ENCODE assay signal across 8 cellular contexts in the genomic region with DNA sequence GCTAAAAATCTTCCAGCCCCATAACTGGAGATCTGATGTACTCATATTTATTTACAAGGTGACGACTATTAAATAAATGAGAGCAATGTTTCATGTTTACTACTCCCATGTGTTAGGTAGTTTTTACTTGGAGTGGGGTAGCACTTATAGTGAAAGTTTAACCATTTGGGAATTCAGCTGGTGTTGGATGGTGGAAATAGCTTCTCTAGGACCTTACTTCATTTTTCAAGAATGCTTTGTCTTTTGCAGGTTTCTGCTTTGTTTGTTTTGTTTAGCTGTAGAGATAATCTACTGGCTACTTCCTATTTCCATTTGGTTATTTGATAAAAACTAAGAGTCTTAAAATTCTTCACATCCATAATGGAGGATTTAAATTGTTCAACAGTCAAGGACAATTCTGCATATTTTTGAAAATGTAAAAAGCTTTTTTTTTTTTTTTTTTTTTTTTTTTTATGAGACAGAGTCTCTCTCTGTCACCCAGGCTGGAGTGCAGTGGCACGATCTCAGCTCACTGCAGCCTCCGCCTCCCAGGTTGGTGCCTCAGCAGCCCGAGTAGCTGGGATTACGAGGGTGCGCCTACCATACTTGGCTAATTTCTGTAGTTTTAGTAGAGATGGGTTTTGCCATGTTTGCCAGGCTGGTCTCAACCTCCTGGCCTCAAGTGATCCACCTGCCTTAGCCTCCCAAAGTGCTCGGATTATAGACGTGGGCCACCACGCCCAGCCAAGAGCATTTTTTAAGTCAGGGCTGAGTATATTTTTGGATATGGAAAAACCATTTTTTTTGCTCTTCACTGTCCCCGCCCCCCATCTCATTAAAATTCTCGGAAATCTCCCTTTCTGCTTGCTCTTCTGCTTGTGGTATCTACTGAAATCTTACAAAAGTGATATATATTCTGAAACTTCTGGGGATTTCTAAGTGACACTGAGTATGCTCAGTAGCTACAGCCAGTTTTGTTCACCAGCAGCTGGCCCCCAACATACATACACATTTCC. TPM values are rescaled to one million over a fixed set of nuclear protein-coding genes. Genes with fewer than 3 reads are reported as not detected.
DNase-seq lines count a peak whose midpoint lies in the region; ATAC-seq and TF ChIP-seq lines count a peak whose summit lies in the region.

No MANE protein-coding gene starts in this region.

- H4K20me1 ChIP-seq in H9 (ENCODE audit: control insufficient read depth, insufficient read depth, insufficient read length): no peaks in the 10 kb centered on the region
- no peaks in the 10 kb centered on the region for H4K20me1 ChIP-seq in PC-9 (ENCODE audit: insufficient read depth)

- H3K4ac ChIP-seq in H9 (ENCODE audit: low read depth, low read length): no peak overlapping the region

- no peaks in the 10 kb centered on the region for H3K79me2 ChIP-seq in H9 (ENCODE audit: insufficient read depth, low read length)
- H3K79me2 ChIP-seq in PC-9 (ENCODE audit: low read depth): no peaks in the 10 kb centered on the region

- H4K91ac ChIP-seq in H9 (ENCODE audit: insufficient read length, low read depth, low read length): no peak overlapping the region

- H2BK5ac ChIP-seq in H9 (ENCODE audit: insufficient read length, low read length): no peak overlapping the region

- H3K9me2 ChIP-seq in PC-9 (ENCODE audit: insufficient read depth): no peaks in the 10 kb centered on the region

- H3K27ac ChIP-seq in H9 (ENCODE audit: insufficient read length, low read depth, low read length): no peak overlapping the region
- no peak overlapping the region for H3K27ac ChIP-seq in PC-9
- peak overlapping the region; percentile 69 to 71 for H3K27ac ChIP-seq in thoracic aorta

- peak; percentile 78 for DNase-seq in GM12865 (ENCODE audit: low read depth)
- DNase-seq in H9: no peak
- DNase-seq in PC-9: no peak
- peak; percentile 21 for DNase-seq in astrocyte of the spinal cord (ENCODE audit: low read depth, low spot score)
- DNase-seq in thoracic aorta (ENCODE audit: low spot score): no peak
- no peak for DNase-seq in germinal center (ENCODE audit: low spot score)
- DNase-seq in NCI-H1694 treated with DMSO at 0.1 percent for 48 hours (lab: John Stamatoyannopoulos, UW): no peak

- H3K36me3 ChIP-seq in PC-9 (ENCODE audit: low read depth) (no peaks in the 10 kb centered on the region), mucosa of stomach (ENCODE audit: control insufficient read depth, insufficient read depth, low read length) (no peaks in the 10 kb centered on the region), thoracic aorta (no peaks in the 10 kb centered on the region)

- no peak overlapping the region for H2BK15ac ChIP-seq in H9 (ENCODE audit: low read depth, low read length)

- no peak overlapping the region for H2AFZ ChIP-seq in H9 (ENCODE audit: low read length)
- peak overlapping the region; percentile 89 for H2AFZ ChIP-seq in PC-9

- H3K79me1 ChIP-seq in H9 (ENCODE audit: insufficient read depth, low read depth, low read length, poor library complexity, severe bottlenecking): no peaks in the 10 kb centered on the region

- H3K27me3 ChIP-seq in H9 (ENCODE audit: insufficient read depth, low read length) (no peaks in the 10 kb centered on the region), PC-9 (ENCODE audit: insufficient read depth, low read depth) (no peaks in the 10 kb centered on the region), mucosa of stomach (ENCODE audit: control insufficient read depth, insufficient read depth, low read length) (no peaks in the 10 kb centered on the region), thoracic aorta (replicated peaks; ENCODE audit: insufficient read depth) (no peaks in the 10 kb centered on the region)

- H3K4me3 ChIP-seq in GM12865 (ENCODE audit: low read depth, low read length): peak overlapping the region; percentile 80
- H3K4me3 ChIP-seq in PC-9: peak overlapping the region; percentile 68
- H3K4me3 ChIP-seq in astrocyte of the spinal cord (ENCODE audit: low read depth, low read length): peak overlapping the region; percentile 68
- no peak overlapping the region for H3K4me3 ChIP-seq in mucosa of stomach (ENCODE audit: low read length)
- peak overlapping the region; percentile 84 for H3K4me3 ChIP-seq in thoracic aorta

- H4K5ac ChIP-seq in H9 (ENCODE audit: insufficient read length, low read depth, low read length): no peak overlapping the region

- intact Hi-C loops in PC-9 (cut with micrococcal nuclease; ENCODE audit: unreplicated experiment): no loop called here

- H4K8ac ChIP-seq in H9 (replicated peaks; ENCODE audit: insufficient read length, low read depth, low read length): no peak overlapping the region

- H2AK5ac ChIP-seq in H9 (ENCODE audit: insufficient read length, low read length): no peak overlapping the region

- H3K4me1 Mint-ChIP-seq in H9: peaks cover 4 to 5% of the 10 kb centered on the region in 2 experiments

- no peak overlapping the region for H2BK120ac ChIP-seq in H9 (ENCODE audit: low read depth, low read length, poor library complexity, severe bottlenecking)

- in situ Hi-C loops in astrocyte of the spinal cord (cut with HindIII; ENCODE audit: low sequenced_read_pairs): no loop called here

- H3F3A ChIP-seq in PC-9 (ENCODE audit: insufficient read depth, low read depth): no peaks in the 10 kb centered on the region

- POLR2A ChIA-PET in PC-9 (lab: Charles Lee; ENCODE audit: unreplicated experiment): no interaction called here

- no peak overlapping the region for H3K23ac ChIP-seq in H9 (ENCODE audit: insufficient read length, low read depth, low read length)

- no peak overlapping the region for H2BK20ac ChIP-seq in H9 (ENCODE audit: low read depth, low read length, poor library complexity, severe bottlenecking)

- no CpG with 5 or more reads among the region's 11 CpGs for WGBS in H9 (ENCODE audit: extremely low coverage, insufficient read length, low lambda C conversion rate)

- H3K4me1 ChIP-seq in H9 (ENCODE audit: insufficient read depth, low read length) (no peaks in the 10 kb centered on the region), PC-9 (replicated peaks; ENCODE audit: insufficient read depth) (no peaks in the 10 kb centered on the region; the same call in 1 of the 2 replicates), mucosa of stomach (ENCODE audit: control insufficient read depth, insufficient read depth, low read length) (no peaks in the 10 kb centered on the region), thoracic aorta (ENCODE audit: control insufficient read depth in 1 of 2, low read depth in 2 of 2) (peaks cover 2 to 13% of the 10 kb centered on the region in 2 donors)

- no peak overlapping the region for H3K18ac ChIP-seq in H9 (ENCODE audit: insufficient read length, low read depth, low read length)

- H3K23me2 ChIP-seq in H9 (ENCODE audit: insufficient read length, low read depth, low read length, poor library complexity, severe bottlenecking): peaks cover 3% of the 10 kb centered on the region

- CTCF ChIA-PET in PC-9 (lab: Charles Lee): no interaction called here

- H3T11ph ChIP-seq in H9 (ENCODE audit: low read length): no peak overlapping the region

- ATAC-seq in thoracic aorta (ENCODE audit: insufficient number of reproducible peaks, low FRiP score, low read depth): no peak

- peaks cover 13% of the 10 kb centered on the region for H3K27me3 Mint-ChIP-seq in H9 (ENCODE audit: low read depth)

- no peak overlapping the region for H3K56ac ChIP-seq in H9 (ENCODE audit: insufficient read length, low read depth, low read length)

- no peak overlapping the region for H3K14ac ChIP-seq in H9 (ENCODE audit: insufficient read depth, low read length)

- peak overlapping the region; percentile 61 for H3K4me2 ChIP-seq in H9 (ENCODE audit: insufficient read depth, insufficient read length, low read length)
- H3K4me2 ChIP-seq in PC-9: peak overlapping the region; percentile 85

- H3K9me3 Mint-ChIP-seq in H9: no peaks in the 10 kb centered on the region; a peak in 1 of 5 replicates

- no peaks in the 10 kb centered on the region for H3K9me3 ChIP-seq in H9 (ENCODE audit: control insufficient read depth, low read depth, low read length)
- no peaks in the 10 kb centered on the region for H3K9me3 ChIP-seq in PC-9 (ENCODE audit: insufficient read depth, low read depth)
- H3K9me3 ChIP-seq in mucosa of stomach (ENCODE audit: control insufficient read depth, low read length): no peaks in the 10 kb centered on the region
- H3K9me3 ChIP-seq in thoracic aorta: no peaks in the 10 kb centered on the region

- TF ChIP-seq CTCF in GM12865 (IDR thresholded peaks at IDR 0.05; ENCODE audit: insufficient read depth, low read depth, low read length, missing control alignments): no peak
- TF ChIP-seq CTCF in H9 (conservative IDR thresholded peaks at IDR 0.05): no peak
- no peak for TF ChIP-seq CTCF in PC-9 (conservative IDR thresholded peaks at IDR 0.05)
- no peak for TF ChIP-seq CTCF in astrocyte of the spinal cord (IDR thresholded peaks at IDR 0.05; ENCODE audit: low read depth, low read length)
- no peak for TF ChIP-seq CTCF in thoracic aorta (IDR thresholded peaks at IDR 0.05)

- H3K9ac ChIP-seq in H9 (ENCODE audit: extremely low read depth, insufficient read length, low read length) (no peak overlapping the region), mucosa of stomach (ENCODE audit: low read length) (peak overlapping the region; percentile 51)

- peak overlapping the region in 1 of 2 experiments; percentile 68; a peak in 3 of 5 replicates for H3K4me3 Mint-ChIP-seq in H9

- H2BK12ac ChIP-seq in H9 (ENCODE audit: insufficient read length, low read depth, low read length): no peak overlapping the region

- no peak overlapping the region for H3K27ac Mint-ChIP-seq in H9

- no peaks in the 10 kb centered on the region for H3K36me3 Mint-ChIP-seq in H9 (ENCODE audit: insufficient read depth in 1 of 3, low read depth in 3 of 3)

- BruUV-seq in PC-9 (replicated peaks; lab: Mats Ljungman, UMichigan): no TSS peak

RNA-seq across cellular contexts. Expression of a gene that starts 1.4 kb away (rescaled TPM):
- total RNA-seq in H9 (2021) (not detected in 2 replicates), PC-9 (2021) (not detected in 2 replicates), thoracic aorta (1 to 10 TPM in 1 of 2 donors, under 1 TPM in 1; 0.71 to 1.1 TPM)

Comparison
In these comparisons a context has a peak if more than half of its experiments do, and no peak if none do; other contexts are left out.
1. DNase-seq: peak in GM12865 (single experiment) and astrocyte of the spinal cord (single experiment); none in H9 (single experiment), PC-9 (0 of 2), thoracic aorta (single experiment), germinal center (single experiment) and NCI-H1694 treated with DMSO at 0.1 percent for 48 hours (single experiment).
2. H3K27ac ChIP-seq: peak in thoracic aorta (2 of 2); none in H9 (single experiment) and PC-9 (single experiment).